19 cellular contexts compared by ENCODE assay signal in genomic region chrX:10022580-10023245, GRCh38. TPM values are rescaled to one million over a fixed set of nuclear protein-coding genes. Genes with fewer than 3 reads are reported as not detected.
DNase-seq lines count a peak whose midpoint lies in the region; ATAC-seq and TF ChIP-seq lines count a peak whose summit lies in the region.
"Had no signal": no experiment of that assay in that cellular context is flagged by ENCODE, and none has a peak within 500 bp of the region (broad histone marks: within the 10 kb centered on the region; RNA-seq: fewer than 3 reads in every experiment).

No MANE protein-coding gene starts in this region.

- H3F3A ChIP-seq in GM23248 (ENCODE audit: insufficient read depth), result peaks cover 10% of the 10 kb centered on the region

- H3K9me3 ChIP-seq in GM23248 (ENCODE audit: low read depth), result no peaks in the 10 kb centered on the region
- H3K9me3 ChIP-seq in heart right ventricle, result no peaks in the 10 kb centered on the region
- H3K9me3 ChIP-seq in OCI-LY7 (ENCODE audit: low read length), result no peaks in the 10 kb centered on the region
- H3K9me3 ChIP-seq: tibial artery had no signal

- peak; percentile 72 for DNase-seq in GM23248
- DNase-seq in astrocyte of the cerebellum (ENCODE audit: low read depth), result peak; percentile 26
- DNase-seq in heart right ventricle, result peak; percentile 20 to 40
- peak; percentile 48 for DNase-seq in skeletal muscle cell (ENCODE audit: low read depth)
- no peak for DNase-seq in NCI-H2196 treated with DMSO at 0.1 percent for 48 hours (lab: John Stamatoyannopoulos, UW; ENCODE audit: unreplicated experiment)
- no peak for DNase-seq in HT-29 (ENCODE audit: low spot score)
- DNase-seq in OCI-LY7 (ENCODE audit: low spot score), result no peak
- no peak for DNase-seq in NCI-H1092 treated with DMSO at 0.1 percent for 48 hours (lab: John Stamatoyannopoulos, UW)
- DNase-seq: activated T-cell treated with anti-CD3 and anti-CD28 coated beads, Interleukin-2, amount 50 U/mL, for 72 hours; amygdala; NCI-H1436 treated with DMSO at 0.1 percent for 48 hours; NCI-H69; SHP77; T-helper 9 cell had no signal

- no peaks in the 10 kb centered on the region for H3K36me3 ChIP-seq in GM23248 (ENCODE audit: low read depth)
- H3K36me3 ChIP-seq in heart right ventricle, result no peaks in the 10 kb centered on the region
- H3K36me3 ChIP-seq in OCI-LY7 (ENCODE audit: insufficient read depth, low read length), result no peaks in the 10 kb centered on the region
- H3K36me3 ChIP-seq: tibial artery had no signal

- WGBS in GM23248 (ENCODE audit: low coverage in 1 of 2, low lambda C conversion rate in 2 of 2, missing lambda C conversion rate in 2 of 2), 2 experiments, result 50 to 67% methylated on average over 9 to 10 of the region's 10 CpGs
- WGBS in heart right ventricle, 2 donors, result 35 to 45% methylated on average over 10 of the region's 10 CpGs

- H3K79me2 ChIP-seq in GM23248 (ENCODE audit: insufficient read depth), result peaks cover 93% of the 10 kb centered on the region
- peaks cover 16% of the 10 kb centered on the region; the same call in 1 of the 2 replicates for H3K79me2 ChIP-seq in OCI-LY7 (ENCODE audit: insufficient read depth, low read depth, low read length)

- BruUV-seq in OCI-LY7 (replicated peaks; lab: Mats Ljungman, UMichigan), result no TSS peak

- no peak overlapping the region for H3K9ac ChIP-seq in GM23248

- H3K27me3 ChIP-seq in GM23248 (replicated peaks; ENCODE audit: insufficient read depth) (no peaks in the 10 kb centered on the region), heart right ventricle (peaks cover 0 to 8% (median 0%) of the 10 kb centered on the region in 7 donors)
- H3K27me3 ChIP-seq: tibial artery had no signal

- CTCF ChIA-PET in OCI-LY7 (lab: Charles Lee; ENCODE audit: unreplicated experiment), result interaction anchor here (0.8 kb wide), 1 partner anchor 10 kb away, joined by 4 read pairs; no protein-coding TSS in a partner anchor

- H4K20me1 ChIP-seq in GM23248 (ENCODE audit: insufficient read depth) (no peaks in the 10 kb centered on the region; the same call in none of the 2 replicates), OCI-LY7 (ENCODE audit: insufficient read depth, low read length) (no peaks in the 10 kb centered on the region)

- H3K4me3 ChIP-seq in GM23248, result no peak overlapping the region
- no peak overlapping the region for H3K4me3 ChIP-seq in astrocyte of the cerebellum (ENCODE audit: low read depth, low read length)
- no peak overlapping the region for H3K4me3 ChIP-seq in heart right ventricle
- no peak overlapping the region for H3K4me3 ChIP-seq in skeletal muscle cell (ENCODE audit: low read depth, low read length)
- H3K4me3 ChIP-seq in OCI-LY7 (ENCODE audit: low read depth, low read length, poor library complexity, severe bottlenecking), result no peak overlapping the region
- H3K4me3 ChIP-seq: K562, tibial artery had no signal

- peaks cover 37% of the 10 kb centered on the region for H3K4me1 ChIP-seq in GM23248 (ENCODE audit: insufficient read depth)
- H3K4me1 ChIP-seq in heart right ventricle, result peaks cover 2 to 64% (median 29%) of the 10 kb centered on the region in 9 donors
- H3K4me1 ChIP-seq in OCI-LY7 (ENCODE audit: insufficient read depth, low read length, poor library complexity, severe bottlenecking), result peaks cover 6% of the 10 kb centered on the region

- H3K4me2 ChIP-seq in GM23248 (ENCODE audit: unreplicated experiment), result no peak overlapping the region
- H3K4me2 ChIP-seq in OCI-LY7 (ENCODE audit: low read length), result no peak overlapping the region

- no peak overlapping the region for H3K27ac ChIP-seq in GM23248
- peak overlapping the region in 1 of 10 donors; percentile 21 for H3K27ac ChIP-seq in heart right ventricle
- no peak overlapping the region for H3K27ac ChIP-seq in OCI-LY7 (ENCODE audit: low read depth, low read length, poor library complexity, severe bottlenecking)
- H3K27ac ChIP-seq: C4-2B, tibial artery had no signal

- no peak overlapping the region for H2AFZ ChIP-seq in GM23248
- H2AFZ ChIP-seq in OCI-LY7 (ENCODE audit: low read length), result no peak overlapping the region

- H3K9me2 ChIP-seq in GM23248 (ENCODE audit: insufficient read depth), result no peaks in the 10 kb centered on the region
- H3K9me2 ChIP-seq in OCI-LY7 (ENCODE audit: insufficient read depth, low read length), result no peaks in the 10 kb centered on the region

- in situ Hi-C loops in GM23248 (cut with MboI), result no loop called here
- in situ Hi-C loops in astrocyte of the cerebellum (cut with HindIII; ENCODE audit: low sequenced_read_pairs), result no loop called here

- POLR2A ChIA-PET in OCI-LY7 (lab: Charles Lee), result no interaction called here

- intact Hi-C loops in heart right ventricle (cut with DNase I), result no loop called here
- intact Hi-C loops in OCI-LY7 (cut with micrococcal nuclease; ENCODE audit: unreplicated experiment), result no loop called here

- ATAC-seq in heart right ventricle, result peak in 7 of 8 donors; percentile 42 to 79 (median 70)
- ATAC-seq: activated T-cell treated with anti-CD3 and anti-CD28 coated beads, Interleukin-2, amount 50 U/mL, for 72 hours; K562 had no signal

- TF ChIP-seq CTCF in astrocyte of the cerebellum (IDR thresholded peaks at IDR 0.05; ENCODE audit: low read depth, low read length, missing control alignments), result no peak
- no peak for TF ChIP-seq CTCF in heart right ventricle (IDR thresholded peaks at IDR 0.05)
- no peak for TF ChIP-seq CTCF in OCI-LY7 (conservative IDR thresholded peaks at IDR 0.05; ENCODE audit: low read length)

RNA-seq across cellular contexts. Expression of gene CLDN34, which starts 55.6 kb away (rescaled TPM):
- total RNA-seq in GM23248 (2014; rRNA removed; shearing (Covaris generic)), result not detected in 2 replicates
- not detected in 2 replicates for polyA plus RNA-seq in GM23248 (2016; fragmentation: Nextera tagmentation; extraction: Ambion mirVana)
- total RNA-seq in heart right ventricle, result not detected
- not detected for polyA plus RNA-seq in heart right ventricle
- not detected in 2 replicates for total RNA-seq in HT-29 (2014; rRNA removed; shearing (Covaris generic))
- not detected in 2 replicates for total RNA-seq in OCI-LY7 (2014; rRNA removed; shearing (Covaris generic))
- total RNA-seq in OCI-LY7 (2022), result not detected in 2 replicates
- total RNA-seq: activated T-cell treated with anti-CD3 and anti-CD28 coated beads, Interleukin-2, amount 50 U/mL, for 72 hours; frontal cortex; K562; posterior vena cava had no signal
- polyA plus RNA-seq: K562 had no signal

Comparison
In these comparisons a context has a peak if more than half of its experiments do, and no peak if none do; other contexts are left out.
1. DNase-seq: peak in GM23248 (single experiment), astrocyte of the cerebellum (single experiment), heart right ventricle (2 of 2) and skeletal muscle cell (single experiment); none in NCI-H2196 treated with DMSO at 0.1 percent for 48 hours (single experiment), HT-29 (single experiment), OCI-LY7 (single experiment) and NCI-H1092 treated with DMSO at 0.1 percent for 48 hours (single experiment).